Comparison of ENCODE assay signal across 1 cellular context in the genomic region with DNA sequence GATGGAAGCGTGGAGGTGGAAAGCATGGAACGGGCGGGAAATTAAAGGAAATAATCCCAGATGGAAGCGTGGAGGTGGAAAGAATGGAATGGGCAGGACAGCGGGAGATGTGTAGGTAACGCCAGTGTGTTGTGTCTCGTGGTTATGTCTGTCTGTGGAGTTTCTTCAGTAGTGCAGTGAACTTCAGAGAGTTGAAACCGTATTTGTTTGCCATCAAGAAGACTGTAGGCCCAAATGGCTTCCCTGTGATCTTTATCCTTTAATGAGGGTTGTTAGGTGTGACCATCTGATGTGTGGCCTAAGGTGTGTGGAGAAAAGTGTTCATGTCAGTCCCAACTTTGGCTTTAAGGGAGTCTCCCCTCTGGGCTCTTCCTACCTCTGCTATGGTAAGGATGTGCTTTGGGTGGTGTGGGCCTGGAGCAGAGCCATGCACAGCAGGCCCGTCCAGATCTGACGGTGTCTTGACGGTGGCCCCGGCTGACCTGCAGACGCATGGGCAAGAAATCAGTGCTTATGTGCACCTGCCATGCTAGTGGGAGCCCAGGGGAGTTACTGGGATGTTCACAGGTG.
A peak's percentile ranks its signal among the peaks of the same experiment; 100 is the strongest.
TF ChIP-seq lines count a peak whose summit lies in the region.

No MANE protein-coding gene starts in this region.

TF ChIP-seq in HepG2, 621 proteins besides CTCF, POLR2A, EP300 and RAD21:
- TF ChIP-seq ZBTB42 (CRISPR knock-in tag; IDR thresholded peaks at IDR 0.05) (no peak), RBM22 (optimal IDR thresholded peaks at IDR 0.05; ENCODE audit: low read length) (peak; percentile 17)
TF ChIP-seq in HepG2: peak in this region for 1.
